10 cellular contexts compared by ENCODE assay signal in genomic region chr14:99560403-99560802, GRCh38.
"Had no signal": no experiment of that assay in that cellular context is flagged by ENCODE, and none has a peak within 500 bp of the region (broad histone marks: within the 10 kb centered on the region; RNA-seq: fewer than 3 reads in every experiment).

No MANE protein-coding gene starts in this region.

- ATAC-seq: activated naive CD8-positive, alpha-beta T cell treated with anti-CD3 and anti-CD28 coated beads, Interleukin-2, amount 50 U/mL, for 24 hours had no signal

- DNase-seq: activated CD4-positive, CD25-positive, alpha-beta regulatory T cell treated with anti-CD3 and anti-CD28 coated beads, Interleukin-2, amount 50 U/mL, for 72 hours; activated naive CD4-positive, alpha-beta T cell treated with anti-CD3 and anti-CD28 coated beads for 36 hours; activated naive CD8-positive, alpha-beta T cell treated with anti-CD3 and anti-CD28 coated beads, Interleukin-2, amount 50 U/mL, for 24 hours; activated T-cell treated with anti-CD3 and anti-CD28 coated beads, Interleukin-2, amount 50 U/mL, for 1 hour; foreskin fibroblast; glutamatergic neuron; occipital lobe; stimulated activated CD4-positive, alpha-beta T cell treated with anti-CD3 and anti-CD28 coated beads, Interleukin-1b, Interleukin-23, amount 100 ng/mL, for 48 hours had no signal

- H3K27me3 ChIP-seq: ascending aorta had no signal

- FAIRE-seq: endometrium had no signal

- H3K36me3 ChIP-seq: ascending aorta had no signal

- H3K4me3 ChIP-seq: ascending aorta had no signal

- H3K9me3 ChIP-seq: ascending aorta had no signal

- H3K27ac ChIP-seq: ascending aorta had no signal
